ENCODE assay signal across 19 cellular contexts in the genomic region with DNA sequence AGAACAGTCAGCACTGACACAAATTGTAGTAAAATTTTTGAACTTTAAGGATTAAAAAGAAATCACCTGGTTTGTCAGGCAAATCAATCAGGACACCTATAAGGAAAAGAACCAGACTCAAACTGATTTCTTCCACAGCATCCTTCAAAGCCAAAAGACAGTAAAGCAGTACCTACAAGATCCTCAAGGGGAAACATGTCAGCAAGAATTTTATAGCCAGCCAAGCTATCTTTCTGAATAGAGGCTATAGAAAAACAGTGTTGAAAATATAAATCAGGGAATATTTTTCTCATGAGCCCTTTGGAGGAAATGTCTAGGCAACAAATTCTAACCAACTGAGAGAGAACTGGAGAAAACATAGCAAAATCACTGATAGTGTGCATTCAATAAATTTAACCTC.
A peak's percentile ranks its signal among the peaks of the same experiment; 100 is the strongest.
DNase-seq lines count a peak whose midpoint lies in the region; ATAC-seq, FAIRE-seq and TF ChIP-seq lines count a peak whose summit lies in the region.
"Had no signal": no experiment of that assay in that cellular context is flagged by ENCODE, and none has a peak within 500 bp of the region (broad histone marks: within the 10 kb centered on the region; RNA-seq: fewer than 3 reads in every experiment).

No MANE protein-coding gene starts in this region.

- no peaks in the 10 kb centered on the region for H3K9me1 ChIP-seq in K562 (ENCODE audit: control insufficient read depth, insufficient read depth, low read length)

- H3K27me3 ChIP-seq in GM23338 (ENCODE audit: insufficient read depth) (no peaks in the 10 kb centered on the region), K562 (ENCODE audit: control insufficient read depth in 2 of 2, insufficient read depth in 2 of 2, low read length in 2 of 2) (no peaks in the 10 kb centered on the region), Karpas-422 (ENCODE audit: low read length) (no peaks in the 10 kb centered on the region)

- H3K79me2 ChIP-seq in GM23338 (replicated peaks; ENCODE audit: insufficient read depth): no peaks in the 10 kb centered on the region
- H3K79me2 ChIP-seq in K562 (ENCODE audit: control insufficient read depth, insufficient read depth, low read length): no peaks in the 10 kb centered on the region
- no peaks in the 10 kb centered on the region for H3K79me2 ChIP-seq in Karpas-422 (ENCODE audit: low read length)

- H3K4me1 Mint-ChIP-seq in GM23338: no peaks in the 10 kb centered on the region
- peaks cover 3% of the 10 kb centered on the region for H3K4me1 Mint-ChIP-seq in glutamatergic neuron (ENCODE audit: low read depth, unreplicated experiment)
- no peaks in the 10 kb centered on the region for H3K4me1 Mint-ChIP-seq in activated naive CD8-positive, alpha-beta T cell treated with anti-CD3 and anti-CD28 coated beads for 36 hours
- H3K4me1 Mint-ChIP-seq: CD14-positive monocyte had no signal

- DNase-seq in GM23338 (ENCODE audit: low spot score) (peak; percentile 38), K562 (ENCODE audit: extremely low read depth in 1 of 4, low spot score in 3 of 4) (peak in 1 of 4 experiments; percentile 13), glutamatergic neuron (no peak), HT-29 (ENCODE audit: low spot score) (no peak), Karpas-422 (no peak)
- DNase-seq in activated naive CD8-positive, alpha-beta T cell treated with anti-CD3 and anti-CD28 coated beads for 36 hours: no peak
- DNase-seq: ACHN, AML-193, DMS 273 treated with DMSO at 0.1 percent for 48 hours, GM23248, NCI-H1105, NCI-H1694, NCI-H345, NCI-H69, OCI-M1 had no signal

- no peak for TF ChIP-seq POLR2A in K562 (conservative IDR thresholded peaks at IDR 0.05)

- no peak for TF ChIP-seq RAD21 in K562 (CRISPR knock-in tag; conservative IDR thresholded peaks at IDR 0.05 in 1 of 2, IDR thresholded peaks at IDR 0.05 in 1 of 2)

- H2AFZ ChIP-seq in GM23338 (no peak overlapping the region), K562 (ENCODE audit: low read depth, low read length) (no peak overlapping the region), Karpas-422 (ENCODE audit: low read length) (no peak overlapping the region)
- H2AFZ ChIP-seq: GM23248 had no signal

- H3K4me3 ChIP-seq in GM23338 (no peak overlapping the region), K562 (no peak overlapping the region), Karpas-422 (ENCODE audit: low read length) (no peak overlapping the region)
- H3K4me3 ChIP-seq: GM23248 had no signal

- peaks cover 12% of the 10 kb centered on the region; the same call in 2 of the 3 replicates for H3K9me3 Mint-ChIP-seq in GM23338
- H3K9me3 Mint-ChIP-seq in glutamatergic neuron (ENCODE audit: unreplicated experiment): no peaks in the 10 kb centered on the region
- peaks cover 5% of the 10 kb centered on the region for H3K9me3 Mint-ChIP-seq in activated naive CD8-positive, alpha-beta T cell treated with anti-CD3 and anti-CD28 coated beads for 36 hours

- POLR2A ChIA-PET in K562 (lab: Yijun Ruan, JAX): no interaction called here

- FAIRE-seq in K562 (lab: Jason Lieb, UNC): no peak

- H4K20me1 ChIP-seq in GM23338 (replicated peaks; ENCODE audit: insufficient read depth): no peaks in the 10 kb centered on the region
- H4K20me1 ChIP-seq in K562 (replicated peaks; ENCODE audit: control insufficient read depth, insufficient read depth, low read length): no peaks in the 10 kb centered on the region
- H4K20me1 ChIP-seq in Karpas-422 (ENCODE audit: insufficient read depth, low read depth, low read length): no peaks in the 10 kb centered on the region

- H3K27ac Mint-ChIP-seq in GM23338 (no peak overlapping the region), glutamatergic neuron (ENCODE audit: unreplicated experiment) (no peak overlapping the region)
- H3K27ac Mint-ChIP-seq in activated naive CD8-positive, alpha-beta T cell treated with anti-CD3 and anti-CD28 coated beads for 36 hours: no peak overlapping the region

- no peak for TF ChIP-seq EP300 in K562 (IDR thresholded peaks at IDR 0.05; ENCODE audit: low read length)

- TF ChIP-seq CTCF in GM23338 (conservative IDR thresholded peaks at IDR 0.05; ENCODE audit: low read depth in 2 of 2) (peak in 1 of 2 experiments; percentile 37; a peak in 1 of 4 replicates), K562 (IDR thresholded peaks at IDR 0.05 in 2 of 3, conservative IDR thresholded peaks at IDR 0.05 in 1 of 3; ENCODE audit: insufficient read depth in 2 of 3, low read depth in 1 of 3, low read length in 3 of 3) (no peak), glutamatergic neuron (IDR thresholded peaks at IDR 0.05; ENCODE audit: partially characterized antibody, unreplicated experiment) (peak; percentile 3)

- H3K27ac ChIP-seq in GM23338 (ENCODE audit: low read depth) (no peak overlapping the region), K562 (ENCODE audit: extremely low read depth, low read depth, low read length) (no peak overlapping the region), Karpas-422 (ENCODE audit: low read length) (no peak overlapping the region)
- H3K27ac ChIP-seq: GM23248, HL-60, RWPE1 had no signal

- H3K9me3 ChIP-seq in K562 (replicated peaks; ENCODE audit: control insufficient read depth, insufficient read depth, low read depth, low read length) (no peaks in the 10 kb centered on the region), Karpas-422 (ENCODE audit: low read length) (peaks cover 2% of the 10 kb centered on the region; the same call in 1 of the 2 replicates)

- intact Hi-C loops in K562 (cut with micrococcal nuclease): no loop called here

- H3K4me3 Mint-ChIP-seq in GM23338: no peak overlapping the region
- H3K4me3 Mint-ChIP-seq in glutamatergic neuron (ENCODE audit: unreplicated experiment): no peak overlapping the region
- H3K4me3 Mint-ChIP-seq in activated naive CD8-positive, alpha-beta T cell treated with anti-CD3 and anti-CD28 coated beads for 36 hours: no peak overlapping the region
- H3K4me3 Mint-ChIP-seq: CD14-positive monocyte had no signal

- BruUV-seq in K562 (replicated peaks; lab: Mats Ljungman, UMichigan): no TSS peak

- no peak for ATAC-seq in GM23338
- no peak for ATAC-seq in K562
- ATAC-seq in GM21723 (IDR thresholded peaks at IDR 0.05; ENCODE audit: unreplicated experiment): no peak

- H3K4me1 ChIP-seq in GM23338 (ENCODE audit: insufficient read depth) (no peaks in the 10 kb centered on the region), K562 (replicated peaks in 1 of 2; ENCODE audit: control insufficient read depth in 2 of 2, insufficient read depth in 2 of 2, low read length in 2 of 2) (no peaks in the 10 kb centered on the region), Karpas-422 (ENCODE audit: low read length) (no peaks in the 10 kb centered on the region)

- H3K9me2 ChIP-seq in GM23338 (ENCODE audit: insufficient read depth) (no peaks in the 10 kb centered on the region), Karpas-422 (replicated peaks; ENCODE audit: insufficient read depth, low read length) (no peaks in the 10 kb centered on the region)

- H3K27me3 Mint-ChIP-seq in GM23338 (ENCODE audit: insufficient read depth, low read depth, poor library complexity) (no peaks in the 10 kb centered on the region), glutamatergic neuron (ENCODE audit: unreplicated experiment) (no peaks in the 10 kb centered on the region)
- H3K27me3 Mint-ChIP-seq in activated naive CD8-positive, alpha-beta T cell treated with anti-CD3 and anti-CD28 coated beads for 36 hours: no peaks in the 10 kb centered on the region

- H3K36me3 ChIP-seq in GM23338 (ENCODE audit: insufficient read depth): no peaks in the 10 kb centered on the region
- H3K36me3 ChIP-seq in K562 (ENCODE audit: control insufficient read depth, insufficient read depth, low read length): no peaks in the 10 kb centered on the region
- no peaks in the 10 kb centered on the region for H3K36me3 ChIP-seq in Karpas-422 (ENCODE audit: insufficient read depth, low read length)

- H3K36me3 Mint-ChIP-seq in GM23338 (ENCODE audit: low read depth): no peaks in the 10 kb centered on the region
- H3K36me3 Mint-ChIP-seq in glutamatergic neuron (ENCODE audit: unreplicated experiment): no peaks in the 10 kb centered on the region
- H3K36me3 Mint-ChIP-seq in activated naive CD8-positive, alpha-beta T cell treated with anti-CD3 and anti-CD28 coated beads for 36 hours: no peaks in the 10 kb centered on the region
- H3K36me3 Mint-ChIP-seq: CD14-positive monocyte had no signal

- CTCF ChIA-PET in K562 (lab: Yijun Ruan, JAX; ENCODE audit: low intra/inter-chr PET ratio): no interaction called here

- H3K4me2 ChIP-seq in GM23338 (no peak overlapping the region), K562 (ENCODE audit: insufficient read depth, low read length) (no peak overlapping the region), Karpas-422 (ENCODE audit: low read depth, low read length, poor library complexity, severe bottlenecking) (no peak overlapping the region)

- in situ Hi-C loops in K562 (cut with MboI): no loop called here

- H3F3A ChIP-seq in GM23338 (replicated peaks; ENCODE audit: low read depth): no peaks in the 10 kb centered on the region

- H3K9ac ChIP-seq in K562 (ENCODE audit: insufficient read depth in 1 of 2, low read depth in 2 of 2, low read length in 2 of 2) (no peak overlapping the region), Karpas-422 (ENCODE audit: low read length) (no peak overlapping the region)
- H3K9ac ChIP-seq: GM23248 had no signal

TF ChIP-seq in GM23338, 12 proteins besides CTCF, POLR2A, EP300 and RAD21 (continues in another document):
- no peak for TF ChIP-seq JUNB (IDR thresholded peaks at IDR 0.05; ENCODE audit: unreplicated experiment)
- TF ChIP-seq NANOG (IDR thresholded peaks at IDR 0.05; ENCODE audit: borderline replicate concordance): no peak

TF ChIP-seq in K562, 482 proteins besides CTCF, POLR2A, EP300 and RAD21 (continues in another document):
- no peak for TF ChIP-seq ZNF699 (CRISPR knock-in tag; IDR thresholded peaks at IDR 0.05; ENCODE audit: insufficient replicate concordance)
- no peak for TF ChIP-seq XRCC3 (IDR thresholded peaks at IDR 0.05)
- peak; percentile 81 for TF ChIP-seq ZFP1 (CRISPR knock-in tag; IDR thresholded peaks at IDR 0.05)
- TF ChIP-seq, protein P1, sequence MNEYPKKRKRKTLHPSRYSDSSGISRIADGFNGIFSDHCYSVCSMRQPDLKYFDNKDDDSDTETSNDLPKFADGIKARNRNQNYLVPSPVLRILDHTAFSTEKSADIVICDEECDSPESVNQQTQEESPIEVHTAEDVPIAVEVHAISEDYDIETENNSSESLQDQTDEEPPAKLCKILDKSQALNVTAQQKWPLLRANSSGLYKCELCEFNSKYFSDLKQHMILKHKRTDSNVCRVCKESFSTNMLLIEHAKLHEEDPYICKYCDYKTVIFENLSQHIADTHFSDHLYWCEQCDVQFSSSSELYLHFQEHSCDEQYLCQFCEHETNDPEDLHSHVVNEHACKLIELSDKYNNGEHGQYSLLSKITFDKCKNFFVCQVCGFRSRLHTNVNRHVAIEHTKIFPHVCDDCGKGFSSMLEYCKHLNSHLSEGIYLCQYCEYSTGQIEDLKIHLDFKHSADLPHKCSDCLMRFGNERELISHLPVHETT (CRISPR knock-in tag; conservative IDR thresholded peaks at IDR 0.05 in 1 of 2, IDR thresholded peaks at IDR 0.05 in 1 of 2): no peak
